In the genomic region with DNA sequence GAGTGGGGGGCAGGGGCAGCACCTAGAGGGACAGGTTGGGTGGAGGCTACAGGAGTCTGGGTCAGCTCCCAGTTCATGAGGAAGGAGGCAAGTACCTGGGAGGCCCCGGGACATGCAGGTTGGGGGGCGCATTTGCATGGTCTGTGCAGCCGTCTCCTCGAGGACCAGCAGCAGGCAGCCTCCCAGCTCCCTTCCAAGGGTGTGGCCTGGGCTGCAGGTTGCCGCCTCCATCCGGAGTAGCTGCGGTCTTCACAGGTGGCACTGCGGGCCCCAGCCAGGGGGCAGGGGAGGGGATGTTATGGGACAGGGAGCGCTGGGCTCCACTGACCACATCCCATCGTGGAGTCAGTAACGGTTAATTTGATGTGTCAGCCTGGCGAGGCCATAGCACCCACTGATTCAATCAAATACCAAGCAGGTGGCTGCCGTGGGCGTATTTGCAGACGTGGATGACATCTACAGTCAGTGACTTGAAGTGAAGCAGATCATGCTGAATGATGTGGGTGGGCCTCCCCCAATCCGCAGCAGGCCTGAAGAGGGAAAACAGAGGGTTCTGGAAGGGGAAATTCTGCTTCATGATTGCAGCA, we compare ENCODE assay signal across 9 cellular contexts.
DNase-seq lines count a peak whose midpoint lies in the region; ATAC-seq and TF ChIP-seq lines count a peak whose summit lies in the region.
"Had no signal": no experiment of that assay in that cellular context is flagged by ENCODE, and none has a peak within 500 bp of the region (broad histone marks: within the 10 kb centered on the region; RNA-seq: fewer than 3 reads in every experiment).

No MANE protein-coding gene starts in this region.

- no peak overlapping the region for H3K27ac ChIP-seq in neuronal stem cell (replicated peaks; ENCODE audit: low read length)

- no CpG with 5 or more reads among the region's 16 CpGs for WGBS in neuronal stem cell (ENCODE audit: extremely low coverage in 2 of 2, insufficient read length in 2 of 2, insufficient replicate concordance in 1 of 2), 2 donors

- H3K9ac ChIP-seq in neuronal stem cell (ENCODE audit: low read depth, low read length, poor library complexity) = no peak overlapping the region

- peak overlapping the region; percentile 25 for H4K8ac ChIP-seq in neuronal stem cell (ENCODE audit: low read depth, low read length)

- H2BK15ac ChIP-seq in neuronal stem cell (ENCODE audit: low read length) = peak overlapping the region; percentile 51

- no peaks in the 10 kb centered on the region for H3K9me3 ChIP-seq in neuronal stem cell (replicated peaks in 1 of 2; ENCODE audit: control insufficient read depth in 2 of 2, insufficient read depth in 1 of 2, low read depth in 1 of 2, low read length in 2 of 2)
- H3K9me3 ChIP-seq: heart left ventricle had no signal

- peak overlapping the region; percentile 61 for H3K18ac ChIP-seq in neuronal stem cell (ENCODE audit: low read length)

- no peak overlapping the region for H3K4ac ChIP-seq in neuronal stem cell (ENCODE audit: low read length)

- no peak overlapping the region for H3K4me2 ChIP-seq in neuronal stem cell (ENCODE audit: insufficient read depth, low read length, poor library complexity, severe bottlenecking)

- CTCF ChIA-PET in activated CD4-positive, alpha-beta memory T cell treated with anti-CD3 and anti-CD28 coated beads, Interleukin-2, amount 10 ng/mL, durations not matched to agents 7 days and 5 days (lab: Charles Lee) = interaction anchor here (7.4 kb wide), 1 partner anchor 12 kb away, joined by 55 read pairs; no protein-coding TSS in a partner anchor

- peaks cover 15% of the 10 kb centered on the region for H3K4me1 Mint-ChIP-seq in activated CD4-positive, alpha-beta memory T cell treated with anti-CD3 and anti-CD28 coated beads, Interleukin-2, amount 10 ng/mL, durations not matched to agents 7 days and 5 days
- H3K4me1 Mint-ChIP-seq in HFFc6 (ENCODE audit: low read depth) = peaks cover 12% of the 10 kb centered on the region

- no peaks in the 10 kb centered on the region for H3K36me3 Mint-ChIP-seq in activated CD4-positive, alpha-beta memory T cell treated with anti-CD3 and anti-CD28 coated beads, Interleukin-2, amount 10 ng/mL, durations not matched to agents 7 days and 5 days (ENCODE audit: low read depth)
- no peaks in the 10 kb centered on the region for H3K36me3 Mint-ChIP-seq in HFFc6 (ENCODE audit: low read depth)

- H2BK120ac ChIP-seq in neuronal stem cell (ENCODE audit: low read depth, low read length) = peak overlapping the region; percentile 66

- no peaks in the 10 kb centered on the region for H3K27me3 Mint-ChIP-seq in activated CD4-positive, alpha-beta memory T cell treated with anti-CD3 and anti-CD28 coated beads, Interleukin-2, amount 10 ng/mL, durations not matched to agents 7 days and 5 days
- H3K27me3 Mint-ChIP-seq in HFFc6 (ENCODE audit: insufficient read depth) = peaks cover 31% of the 10 kb centered on the region

- H3K4me3 Mint-ChIP-seq in activated CD4-positive, alpha-beta memory T cell treated with anti-CD3 and anti-CD28 coated beads, Interleukin-2, amount 10 ng/mL, durations not matched to agents 7 days and 5 days = no peak overlapping the region
- no peak overlapping the region for H3K4me3 Mint-ChIP-seq in HFFc6

- no peaks in the 10 kb centered on the region for H3K79me1 ChIP-seq in neuronal stem cell (ENCODE audit: low read depth, low read length)

- TF ChIP-seq CTCF in HFFc6 (IDR thresholded peaks at IDR 0.05) = no peak

- peak overlapping the region; percentile 92 for H3K14ac ChIP-seq in neuronal stem cell (ENCODE audit: low read length)

- POLR2A ChIA-PET in activated CD4-positive, alpha-beta memory T cell treated with anti-CD3 and anti-CD28 coated beads, Interleukin-2, amount 10 ng/mL, durations not matched to agents 7 days and 5 days (lab: Charles Lee) = interaction anchor here (1.4 kb wide), 1 partner anchor 43 kb away, joined by 3 read pairs; no protein-coding TSS in a partner anchor

- H3K27me3 ChIP-seq in neuronal stem cell (ENCODE audit: control insufficient read depth in 3 of 3, insufficient read depth in 3 of 3, low read depth in 1 of 3, low read length in 3 of 3) = no peaks in the 10 kb centered on the region
- H3K27me3 ChIP-seq: heart left ventricle had no signal

- H3K9me3 Mint-ChIP-seq in activated CD4-positive, alpha-beta memory T cell treated with anti-CD3 and anti-CD28 coated beads, Interleukin-2, amount 10 ng/mL, durations not matched to agents 7 days and 5 days = no peaks in the 10 kb centered on the region
- H3K9me3 Mint-ChIP-seq in HFFc6 = no peaks in the 10 kb centered on the region

- H3K4me3 ChIP-seq in neuronal stem cell (ENCODE audit: low read length in 2 of 2) = no peak overlapping the region
- H3K4me3 ChIP-seq: heart left ventricle had no signal

- peak; percentile 92 for DNase-seq in CD1c-positive myeloid dendritic cell (ENCODE audit: extremely low spot score)
- peak; percentile 72 for DNase-seq in activated CD4-positive, alpha-beta memory T cell treated with anti-CD3 and anti-CD28 coated beads, Interleukin-2, amount 10 ng/mL, durations not matched to agents 7 days and 5 days
- DNase-seq in neuronal stem cell (ENCODE audit: low spot score) = no peak
- no peak for DNase-seq in NCI-H2196 treated with DMSO at 0.1 percent for 48 hours (lab: John Stamatoyannopoulos, UW; ENCODE audit: unreplicated experiment)
- DNase-seq in SIG-M5 treated with dmso at 0.1 percent for 504 hours (lab: John Stamatoyannopoulos, UW; ENCODE audit: unreplicated experiment) = no peak
- DNase-seq in HFFc6 = no peak
- no peak for DNase-seq in NCI-H1092 treated with DMSO at 0.1 percent for 48 hours (lab: John Stamatoyannopoulos, UW)

- H2AK5ac ChIP-seq in neuronal stem cell (ENCODE audit: low read depth, low read length) = peak overlapping the region; percentile 73

- no peak overlapping the region for H4K91ac ChIP-seq in neuronal stem cell (ENCODE audit: low read depth, low read length, poor library complexity)

- H3K27ac Mint-ChIP-seq in activated CD4-positive, alpha-beta memory T cell treated with anti-CD3 and anti-CD28 coated beads, Interleukin-2, amount 10 ng/mL, durations not matched to agents 7 days and 5 days = peak overlapping the region; percentile 67
- no peak overlapping the region for H3K27ac Mint-ChIP-seq in HFFc6

- peak overlapping the region; percentile 5 for H2BK5ac ChIP-seq in neuronal stem cell (ENCODE audit: low read length)

- H3K36me3 ChIP-seq in neuronal stem cell (replicated peaks in 1 of 2; ENCODE audit: control insufficient read depth in 2 of 2, insufficient read depth in 2 of 2, low read length in 2 of 2) = no peaks in the 10 kb centered on the region
- H3K36me3 ChIP-seq: heart left ventricle had no signal

- ATAC-seq in HG02588 (IDR thresholded peaks at IDR 0.05; ENCODE audit: unreplicated experiment) = peak; percentile 60

- H3K23ac ChIP-seq in neuronal stem cell (ENCODE audit: low read depth, low read length, poor library complexity) = no peak overlapping the region

- H3K4me1 ChIP-seq in neuronal stem cell (ENCODE audit: control insufficient read depth in 2 of 2, insufficient read depth in 1 of 2, low read depth in 1 of 2, low read length in 2 of 2) = peaks cover 0 to 6% of the 10 kb centered on the region in 2 donors

- H2AFZ ChIP-seq in neuronal stem cell (ENCODE audit: low read length) = peak overlapping the region; percentile 71

- no peak overlapping the region for H2BK12ac ChIP-seq in neuronal stem cell (ENCODE audit: low read length)

Comparison
In these comparisons a context has a peak if more than half of its experiments do, and no peak if none do; other contexts are left out.
1. DNase-seq: peak in CD1c-positive myeloid dendritic cell (single experiment) and activated CD4-positive, alpha-beta memory T cell treated with anti-CD3 and anti-CD28 coated beads, Interleukin-2, amount 10 ng/mL, durations not matched to agents 7 days and 5 days (single experiment); none in neuronal stem cell (single experiment), NCI-H2196 treated with DMSO at 0.1 percent for 48 hours (single experiment), SIG-M5 treated with dmso at 0.1 percent for 504 hours (single experiment), HFFc6 (single experiment) and NCI-H1092 treated with DMSO at 0.1 percent for 48 hours (single experiment).